Comparison of ENCODE assay signal across 20 cellular contexts in the genomic region with DNA sequence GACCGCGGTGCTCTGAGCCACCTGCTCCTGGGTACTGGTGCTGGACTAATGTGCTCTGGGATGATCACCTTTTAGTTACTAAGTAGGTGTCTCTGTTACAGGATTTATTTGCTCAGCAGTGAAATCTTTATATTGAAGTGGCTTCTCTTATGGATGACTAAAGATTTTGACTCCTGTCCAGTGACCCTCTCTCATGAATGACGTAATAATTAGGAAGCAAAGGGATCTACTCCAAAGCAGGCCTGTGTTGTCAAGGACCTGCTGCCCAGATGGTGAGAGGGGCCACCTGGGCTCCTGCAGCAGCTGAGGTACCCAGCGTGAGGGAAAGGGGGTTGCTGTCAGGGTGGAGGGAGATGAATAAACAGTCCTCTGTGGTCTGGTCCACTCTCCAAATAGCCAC.
"Had no signal": no experiment of that assay in that cellular context is flagged by ENCODE, and none has a peak within 500 bp of the region (broad histone marks: within the 10 kb centered on the region; RNA-seq: fewer than 3 reads in every experiment).

No MANE protein-coding gene starts in this region.

- H3K36me3 ChIP-seq: adrenal gland, esophagus muscularis mucosa, left ventricle myocardium inferior, thyroid gland had no signal

- ATAC-seq: activated naive CD4-positive, alpha-beta T cell treated with anti-CD3 and anti-CD28 coated beads, Interleukin-2, amount 50 U/mL, for 72 hours had no signal

- H3K36me3 Mint-ChIP-seq: immature natural killer cell had no signal

- H3K4me1 Mint-ChIP-seq: immature natural killer cell had no signal

- H3K27me3 ChIP-seq: adrenal gland, esophagus muscularis mucosa, thyroid gland had no signal

- H3K4me1 ChIP-seq: adrenal gland, esophagus muscularis mucosa, left ventricle myocardium inferior, thyroid gland had no signal

- DNase-seq: activated CD4-positive, alpha-beta T cell treated with anti-CD3 and anti-CD28 coated beads, Interleukin-2, amount 50 U/mL, for 4 hours; activated gamma-delta T cell; adrenal gland; dermis blood vessel endothelial cell; effector memory CD4-positive, alpha-beta T cell; immature natural killer cell; kidney glomerular epithelial cell; left ventricle myocardium inferior; mammary epithelial cell; nephron progenitor cell; occipital lobe; posterior cingulate gyrus; retina; stimulated activated CD4-positive, alpha-beta T cell treated with anti-CD3 and anti-CD28 coated beads, Interleukin-12 subunit alpha, Interleukin-12 subunit beta, amount 100 ng/mL, for 4 hours; stimulated activated CD4-positive, alpha-beta T cell treated with anti-CD3 and anti-CD28 coated beads, Interleukin-1b, Interleukin-23, amount 100 ng/mL, for 48 hours; stimulated activated CD8-positive, alpha-beta memory T cell treated with anti-CD3 and anti-CD28 coated beads, Interleukin-4, amount 100 ng/mL, for 48 hours; stimulated activated naive CD4-positive, alpha-beta T cell; thyroid gland had no signal

- H3K9me3 ChIP-seq: adrenal gland, thyroid gland had no signal

- H3K4me3 ChIP-seq: adrenal gland, esophagus muscularis mucosa, left ventricle myocardium inferior, thyroid gland had no signal

- H3K27ac Mint-ChIP-seq: activated naive CD4-positive, alpha-beta T cell treated with anti-CD3 and anti-CD28 coated beads, Interleukin-2, amount 50 U/mL, for 72 hours; immature natural killer cell; nephron progenitor cell had no signal

- H3K4me3 Mint-ChIP-seq: immature natural killer cell, nephron progenitor cell had no signal

- H3K27ac ChIP-seq: adrenal gland, esophagus muscularis mucosa, left ventricle myocardium inferior, thyroid gland had no signal
